In the genomic region with DNA sequence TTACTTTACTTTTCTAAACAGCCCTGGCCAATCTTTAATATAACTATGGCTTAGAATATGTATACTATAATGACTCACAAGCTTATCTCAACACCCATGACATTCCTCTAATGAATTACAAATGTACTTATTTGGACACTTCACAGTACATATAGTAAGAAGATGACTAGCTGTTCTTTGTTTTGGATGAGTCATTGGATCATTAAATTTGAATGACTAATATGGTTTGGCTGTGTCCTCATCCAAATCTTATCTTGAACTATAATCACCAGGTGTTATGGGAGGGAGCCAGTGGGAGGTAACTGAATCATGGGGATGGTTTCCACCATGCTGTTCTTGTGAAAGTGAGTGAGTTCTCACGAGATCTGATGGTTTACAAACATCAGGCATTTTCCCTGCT, we compare ENCODE assay signal across 14 cellular contexts.
A peak's percentile ranks its signal among the peaks of the same experiment; 100 is the strongest.
DNase-seq lines count a peak whose midpoint lies in the region; FAIRE-seq and TF ChIP-seq lines count a peak whose summit lies in the region.
"Had no signal": no experiment of that assay in that cellular context is flagged by ENCODE, and none has a peak within 500 bp of the region (broad histone marks: within the 10 kb centered on the region; RNA-seq: fewer than 3 reads in every experiment).

No MANE protein-coding gene starts in this region.

- H3K4me1 Mint-ChIP-seq in glutamatergic neuron (ENCODE audit: low read depth, unreplicated experiment) = no peaks in the 10 kb centered on the region
- H3K4me1 Mint-ChIP-seq: activated CD4-positive, alpha-beta memory T cell treated with anti-CD3 and anti-CD28 coated beads, Interleukin-2, amount 10 ng/mL, durations not matched to agents 7 days and 5 days had no signal

- TF ChIP-seq CTCF in GM10266 (IDR thresholded peaks at IDR 0.05; ENCODE audit: control insufficient read depth, insufficient read depth, low read depth, missing control alignments) (no peak), dorsolateral prefrontal cortex (IDR thresholded peaks at IDR 0.05 in 54 of 56, conservative IDR thresholded peaks at IDR 0.05 in 2 of 56; ENCODE audit: low read depth in 1 of 56, partially characterized antibody in 56 of 56) (no peak), glutamatergic neuron (IDR thresholded peaks at IDR 0.05; ENCODE audit: partially characterized antibody, unreplicated experiment) (no peak)

- peaks cover 1% of the 10 kb centered on the region for H3K9me3 Mint-ChIP-seq in glutamatergic neuron (ENCODE audit: unreplicated experiment)

- no peaks in the 10 kb centered on the region for H3K27me3 Mint-ChIP-seq in glutamatergic neuron (ENCODE audit: unreplicated experiment)
- H3K27me3 Mint-ChIP-seq: activated CD4-positive, alpha-beta memory T cell treated with anti-CD3 and anti-CD28 coated beads, Interleukin-2, amount 10 ng/mL, durations not matched to agents 7 days and 5 days had no signal

- no peak overlapping the region for H3K4me3 Mint-ChIP-seq in glutamatergic neuron (ENCODE audit: unreplicated experiment)
- H3K4me3 Mint-ChIP-seq: activated CD4-positive, alpha-beta memory T cell treated with anti-CD3 and anti-CD28 coated beads, Interleukin-2, amount 10 ng/mL, durations not matched to agents 7 days and 5 days; activated naive CD4-positive, alpha-beta T cell treated with anti-CD3 and anti-CD28 coated beads for 36 hours; T-helper 1 cell treated with Interleukin-12 subunit alpha and Interleukin-12 subunit beta and Interleukin-4 antibody, amounts not matched to agents 30 μg/mL and 1 μg/mL, for 36 hours had no signal

- H3K27ac Mint-ChIP-seq in glutamatergic neuron (ENCODE audit: unreplicated experiment) = no peak overlapping the region
- H3K27ac Mint-ChIP-seq: activated CD4-positive, alpha-beta memory T cell treated with anti-CD3 and anti-CD28 coated beads, Interleukin-2, amount 10 ng/mL, durations not matched to agents 7 days and 5 days; activated naive CD4-positive, alpha-beta T cell treated with anti-CD3 and anti-CD28 coated beads for 36 hours; T-helper 1 cell treated with Interleukin-12 subunit alpha and Interleukin-12 subunit beta and Interleukin-4 antibody, amounts not matched to agents 30 μg/mL and 1 μg/mL, for 36 hours had no signal

- H3K36me3 Mint-ChIP-seq in glutamatergic neuron (ENCODE audit: unreplicated experiment) = no peaks in the 10 kb centered on the region

- intact Hi-C loops in dorsolateral prefrontal cortex (cut with DNase I) = no loop called here

- peak; percentile 24 for FAIRE-seq in islet of Langerhans (lab: Jason Lieb, UNC)

- H3K4me3 ChIP-seq in dorsolateral prefrontal cortex = no peak overlapping the region
- H3K4me3 ChIP-seq: BLaER1 treated with 17β-estradiol and CSF1 and Interleukin-3, amounts not matched to agents 10 nM and 100 nM had no signal

- no peaks in the 10 kb centered on the region for H3K27me3 ChIP-seq in dorsolateral prefrontal cortex
- H3K27me3 ChIP-seq: BLaER1 treated with 17β-estradiol and CSF1 and Interleukin-3, amounts not matched to agents 10 nM and 100 nM; neutrophil had no signal

- peak; percentile 47 for DNase-seq in AG08395 (ENCODE audit: low spot score)
- peak; percentile 71 for DNase-seq in HT-29 (ENCODE audit: low spot score)
- DNase-seq in amniotic stem cell (lab: John Stamatoyannopoulos, UW) = peak; percentile 9
- no peak for DNase-seq in cerebellar nuclear complex (lab: John Stamatoyannopoulos, UW)
- DNase-seq in GM10266 (ENCODE audit: extremely low spot score) = no peak
- no peak for DNase-seq in dorsolateral prefrontal cortex
- no peak for DNase-seq in glutamatergic neuron
- DNase-seq: activated CD4-positive, alpha-beta memory T cell treated with anti-CD3 and anti-CD28 coated beads, Interleukin-2, amount 10 ng/mL, durations not matched to agents 7 days and 5 days; activated naive CD4-positive, alpha-beta T cell treated with anti-CD3 and anti-CD28 coated beads for 36 hours; Kasumi-1 had no signal

- no peak overlapping the region for H3K27ac ChIP-seq in dorsolateral prefrontal cortex
- H3K27ac ChIP-seq: BLaER1 treated with 17β-estradiol and CSF1 and Interleukin-3, amounts not matched to agents 10 nM and 100 nM; neutrophil had no signal

Comparison
In these comparisons a context has a peak if more than half of its experiments do, and no peak if none do; other contexts are left out.
1. DNase-seq: peak in AG08395 (single experiment), HT-29 (single experiment) and amniotic stem cell (single experiment); none in cerebellar nuclear complex (0 of 2), GM10266 (single experiment), dorsolateral prefrontal cortex (0 of 10) and glutamatergic neuron (single experiment).